In genomic region chr9:90245661-90246060, GRCh38 we compare ENCODE assay signal across 32 cellular contexts.
"Had no signal": no experiment of that assay in that cellular context is flagged by ENCODE, and none has a peak within 500 bp of the region (broad histone marks: within the 10 kb centered on the region; RNA-seq: fewer than 3 reads in every experiment).

No MANE protein-coding gene starts in this region.

- ATAC-seq: activated CD8-positive, alpha-beta T cell treated with anti-CD3 and anti-CD28 coated beads for 36 hours; activated naive CD4-positive, alpha-beta T cell treated with anti-CD3 and anti-CD28 coated beads, Interleukin-2, amount 50 U/mL, for 72 hours; activated T-cell treated with anti-CD3 and anti-CD28 coated beads, Interleukin-2, amount 50 U/mL, for 4 hours; activated T-cell treated with anti-CD3 and anti-CD28 coated beads, Interleukin-2, amount 50 U/mL, for 72 hours; activated T-helper 17 cell treated with anti-CD3 and anti-CD28 coated beads, Interleukin-2, amount 50 U/mL, for 72 hours; body of pancreas had no signal

- H3K4me3 ChIP-seq: adrenal gland, body of pancreas, breast epithelium had no signal

- H3K27me3 ChIP-seq: body of pancreas, brain microvascular endothelial cell, breast epithelium had no signal

- DNase-seq: activated B cell treated with CpG ODN at 0.5 μM for 24 hours; activated CD4-positive, alpha-beta memory T cell treated with anti-CD3 and anti-CD28 coated beads for 36 hours; activated CD4-positive, alpha-beta T cell treated with anti-CD3 and anti-CD28 coated beads for 4 hours; activated CD4-positive, alpha-beta T cell treated with anti-CD3 and anti-CD28 coated beads, Interleukin-2, amount 10 ng/mL, durations not matched to agents 24 days and 14 days; activated CD4-positive, alpha-beta T cell treated with anti-CD3 and anti-CD28 coated beads, Interleukin-2, amount 50 U/mL, for 1 hour; activated CD4-positive, alpha-beta T cell treated with anti-CD3 and anti-CD28 coated beads, Interleukin-2, amount 50 U/mL, for 4 hours; activated CD4-positive, CD25-positive, alpha-beta regulatory T cell treated with anti-CD3 and anti-CD28 coated beads, Interleukin-2, amount 50 U/mL, for 72 hours; activated CD8-positive, alpha-beta memory T cell treated with anti-CD3 and anti-CD28 coated beads, Interleukin-2, amount 50 U/mL, for 4 hours; activated CD8-positive, alpha-beta T cell treated with anti-CD3 and anti-CD28 coated beads for 36 hours; activated effector memory CD4-positive, alpha-beta T cell treated with anti-CD3 and anti-CD28 coated beads, Interleukin-2, amount 50 U/mL, for 16 hours; activated gamma-delta T cell treated with Interleukin-2 at 50 U/mL for 16 hours; activated naive CD4-positive, alpha-beta T cell; activated naive CD4-positive, alpha-beta T cell treated with anti-CD3 and anti-CD28 coated beads for 36 hours; activated naive CD4-positive, alpha-beta T cell treated with anti-CD3 and anti-CD28 coated beads, Interleukin-2, amount 50 U/mL, for 16 hours; activated naive CD8-positive, alpha-beta T cell treated with anti-CD3 and anti-CD28 coated beads for 36 hours; activated T-cell treated with anti-CD3 and anti-CD28 coated beads for 4 hours; activated T-cell treated with anti-CD3 and anti-CD28 coated beads, Interleukin-2, amount 50 U/mL, for 1 hour; activated T-cell treated with anti-CD3 and anti-CD28 coated beads, Interleukin-2, amount 50 U/mL, for 4 hours; activated T-cell treated with anti-CD3 and anti-CD28 coated beads, Interleukin-2, amount 50 U/mL, for 72 hours; adrenal gland; amniotic stem cell; aorta; body of pancreas; brain microvascular endothelial cell; central memory CD4-positive, alpha-beta T cell; T-helper 1 cell; T-helper 2 cell; T-helper 9 cell had no signal

- H3K9me3 ChIP-seq: adrenal gland, body of pancreas, breast epithelium had no signal

- H3K36me3 ChIP-seq: adrenal gland, brain microvascular endothelial cell, breast epithelium had no signal

- H3K27ac ChIP-seq: adrenal gland, body of pancreas, brain microvascular endothelial cell, breast epithelium, VCaP had no signal

- H3K4me1 ChIP-seq: adrenal gland, body of pancreas, breast epithelium had no signal
